Comparison of ENCODE assay signal across 8 cellular contexts in the genomic region with DNA sequence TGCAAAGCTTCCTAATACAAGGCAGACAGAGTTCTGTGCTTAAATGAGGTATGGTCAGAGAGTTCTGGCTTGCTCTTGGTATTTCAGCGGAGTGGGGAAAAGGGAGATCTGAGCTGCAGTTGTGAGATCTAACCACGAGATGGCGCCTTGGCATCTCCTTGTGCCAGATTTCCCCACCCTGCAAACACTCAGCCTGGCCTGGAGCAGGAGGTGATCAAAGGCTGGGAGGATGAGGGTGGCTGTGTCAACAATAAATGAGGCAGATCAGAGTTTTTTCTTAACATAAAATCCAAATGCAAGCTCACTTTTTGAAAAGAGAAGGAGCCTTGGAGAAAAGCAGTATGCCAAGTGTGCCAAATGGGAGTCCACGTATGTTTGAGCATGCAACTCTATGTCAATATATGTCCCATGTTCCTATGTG. TPM values are rescaled to one million over a fixed set of nuclear protein-coding genes. Genes with fewer than 3 reads are reported as not detected.
A peak's percentile ranks its signal among the peaks of the same experiment; 100 is the strongest.
DNase-seq lines count a peak whose midpoint lies in the region; ATAC-seq and TF ChIP-seq lines count a peak whose summit lies in the region.

No MANE protein-coding gene starts in this region.

- peak; percentile 94 for TF ChIP-seq CTCF in epithelial cell of esophagus (IDR thresholded peaks at IDR 0.05; ENCODE audit: insufficient read depth, low read depth, low read length, missing control alignments)

- no peak for ATAC-seq in HG02678 (IDR thresholded peaks at IDR 0.05; ENCODE audit: unreplicated experiment)

- H3K4me3 ChIP-seq in epithelial cell of esophagus (ENCODE audit: low read length): no peak overlapping the region

- peak; percentile 76 for DNase-seq in COLO668 (lab: John Stamatoyannopoulos, UW; ENCODE audit: unreplicated experiment)
- peak; percentile 68 for DNase-seq in HK-2 (ENCODE audit: unreplicated experiment)
- peak; percentile 33 for DNase-seq in NOMO-1 treated with dmso at 0.1 percent for 144 hours (lab: John Stamatoyannopoulos, UW; ENCODE audit: unreplicated experiment)
- peak; percentile 63 for DNase-seq in activated CD8-positive, alpha-beta memory T cell treated with anti-CD3 and anti-CD28 coated beads, Interleukin-2, amount 50 U/mL, for 4 hours
- peak; percentile 70 for DNase-seq in epithelial cell of esophagus (ENCODE audit: low read depth)
- DNase-seq in mucosa of gallbladder (ENCODE audit: low spot score): peak; percentile 69
- DNase-seq in substantia nigra (lab: John Stamatoyannopoulos, UW): peak in 39 of 49 donors; percentile 9 to 73 (median 52)

- no peak overlapping the region for H3K27ac ChIP-seq in substantia nigra (ENCODE audit: low read depth, low read length, poor library complexity, severe bottlenecking)

RNA-seq across cellular contexts. Expression of a gene that starts 4.1 kb away (rescaled TPM):
- 0.66 TPM for total RNA-seq in mucosa of gallbladder

RNA-seq across cellular contexts. Expression of a gene that starts 11.4 kb away (rescaled TPM):
- total RNA-seq in mucosa of gallbladder: 43.9 TPM

RNA-seq across cellular contexts. Expression of a gene that starts 11.8 kb away (rescaled TPM):
- total RNA-seq in mucosa of gallbladder: 82.5 TPM
